Comparison of ENCODE assay signal across 8 cellular contexts in genomic region chr4:2689825-2690700, GRCh38.
DNase-seq lines count a peak whose midpoint lies in the region; ATAC-seq and TF ChIP-seq lines count a peak whose summit lies in the region.

No MANE protein-coding gene starts in this region.

- H3K36me3 Mint-ChIP-seq in activated naive CD8-positive, alpha-beta T cell treated with anti-CD3 and anti-CD28 coated beads, Interleukin-2, amount 10 ng/mL, durations not matched to agents 7 days and 5 days, result peaks cover 36% of the 10 kb centered on the region
- peaks cover 58% of the 10 kb centered on the region for H3K36me3 Mint-ChIP-seq in stimulated activated memory B cell treated with anti-CD40 and anti-IgM and Interleukin-4, amounts not matched to agents 10 μg/mL and 1 μg/mL and 100 μg/mL, for 72 hours
- H3K36me3 Mint-ChIP-seq in Calu3 (ENCODE audit: insufficient read depth, unreplicated experiment), result peaks cover 10% of the 10 kb centered on the region

- DNase-seq in activated CD4-positive, alpha-beta T cell treated with anti-CD3 and anti-CD28 coated beads for 48 hours, result peak; percentile 51
- DNase-seq in activated CD4-positive, alpha-beta T cell treated with anti-CD3 and anti-CD28 coated beads for 1 hour, result no peak
- peak; percentile 37 for DNase-seq in activated naive CD8-positive, alpha-beta T cell treated with anti-CD3 and anti-CD28 coated beads, Interleukin-2, amount 10 ng/mL, durations not matched to agents 7 days and 5 days
- no peak for DNase-seq in Calu3
- no peak for DNase-seq in NCI-H510A treated with DMSO at 0.1 percent for 48 hours (lab: John Stamatoyannopoulos, UW)
- no peak for DNase-seq in C1 segment of cervical spinal cord (lab: John Stamatoyannopoulos, UW)

- CTCF ChIA-PET in Calu3 (lab: Charles Lee), result no interaction called here

- H3K4me3 Mint-ChIP-seq in activated naive CD8-positive, alpha-beta T cell treated with anti-CD3 and anti-CD28 coated beads, Interleukin-2, amount 10 ng/mL, durations not matched to agents 7 days and 5 days, result no peak overlapping the region
- H3K4me3 Mint-ChIP-seq in stimulated activated memory B cell treated with anti-CD40 and anti-IgM and Interleukin-4, amounts not matched to agents 10 μg/mL and 1 μg/mL and 100 μg/mL, for 72 hours, result peak overlapping the region; percentile 71
- no peak overlapping the region for H3K4me3 Mint-ChIP-seq in Calu3 (ENCODE audit: low read depth, unreplicated experiment)

- no peaks in the 10 kb centered on the region for H3K9me3 Mint-ChIP-seq in activated naive CD8-positive, alpha-beta T cell treated with anti-CD3 and anti-CD28 coated beads, Interleukin-2, amount 10 ng/mL, durations not matched to agents 7 days and 5 days
- H3K9me3 Mint-ChIP-seq in stimulated activated memory B cell treated with anti-CD40 and anti-IgM and Interleukin-4, amounts not matched to agents 10 μg/mL and 1 μg/mL and 100 μg/mL, for 72 hours, result peaks cover 5% of the 10 kb centered on the region
- no peaks in the 10 kb centered on the region for H3K9me3 Mint-ChIP-seq in Calu3 (ENCODE audit: low read depth, unreplicated experiment)

- H3K27ac Mint-ChIP-seq in activated naive CD8-positive, alpha-beta T cell treated with anti-CD3 and anti-CD28 coated beads, Interleukin-2, amount 10 ng/mL, durations not matched to agents 7 days and 5 days, result no peak overlapping the region
- peak overlapping the region; percentile 93 for H3K27ac Mint-ChIP-seq in stimulated activated memory B cell treated with anti-CD40 and anti-IgM and Interleukin-4, amounts not matched to agents 10 μg/mL and 1 μg/mL and 100 μg/mL, for 72 hours
- H3K27ac Mint-ChIP-seq in Calu3 (ENCODE audit: unreplicated experiment), result no peak overlapping the region

- TF ChIP-seq CTCF in Calu3 (IDR thresholded peaks at IDR 0.05; ENCODE audit: unreplicated experiment), result no peak

- intact Hi-C loops in Calu3 (cut with micrococcal nuclease; ENCODE audit: unreplicated experiment), result no loop called here

- peaks cover 8% of the 10 kb centered on the region for H3K4me1 Mint-ChIP-seq in activated naive CD8-positive, alpha-beta T cell treated with anti-CD3 and anti-CD28 coated beads, Interleukin-2, amount 10 ng/mL, durations not matched to agents 7 days and 5 days
- peaks cover 60% of the 10 kb centered on the region for H3K4me1 Mint-ChIP-seq in stimulated activated memory B cell treated with anti-CD40 and anti-IgM and Interleukin-4, amounts not matched to agents 10 μg/mL and 1 μg/mL and 100 μg/mL, for 72 hours
- H3K4me1 Mint-ChIP-seq in Calu3 (ENCODE audit: low read depth, unreplicated experiment), result no peaks in the 10 kb centered on the region

- no TSS peak for BruUV-seq in Calu3 (replicated peaks; lab: Mats Ljungman, UMichigan)

- no peaks in the 10 kb centered on the region for H3K27me3 Mint-ChIP-seq in activated naive CD8-positive, alpha-beta T cell treated with anti-CD3 and anti-CD28 coated beads, Interleukin-2, amount 10 ng/mL, durations not matched to agents 7 days and 5 days
- no peaks in the 10 kb centered on the region for H3K27me3 Mint-ChIP-seq in stimulated activated memory B cell treated with anti-CD40 and anti-IgM and Interleukin-4, amounts not matched to agents 10 μg/mL and 1 μg/mL and 100 μg/mL, for 72 hours
- no peaks in the 10 kb centered on the region for H3K27me3 Mint-ChIP-seq in Calu3 (ENCODE audit: unreplicated experiment)

- POLR2A ChIA-PET in activated naive CD8-positive, alpha-beta T cell treated with anti-CD3 and anti-CD28 coated beads, Interleukin-2, amount 10 ng/mL, durations not matched to agents 7 days and 5 days (lab: Charles Lee), result no interaction called here

- peak; percentile 71 for ATAC-seq in HG03460 (IDR thresholded peaks at IDR 0.05; ENCODE audit: unreplicated experiment)
- peak; percentile 59 for ATAC-seq in activated naive CD8-positive, alpha-beta T cell treated with anti-CD3 and anti-CD28 coated beads, Interleukin-2, amount 10 ng/mL, durations not matched to agents 7 days and 5 days (ENCODE audit: low read depth)
- peak; percentile 95 for ATAC-seq in stimulated activated memory B cell treated with anti-CD40 and anti-IgM and Interleukin-4, amounts not matched to agents 10 μg/mL and 1 μg/mL and 100 μg/mL, for 72 hours

Comparison
In these comparisons a context has a peak if more than half of its experiments do, and no peak if none do; other contexts are left out.
1. DNase-seq: peak in activated CD4-positive, alpha-beta T cell treated with anti-CD3 and anti-CD28 coated beads for 48 hours (single experiment) and activated naive CD8-positive, alpha-beta T cell treated with anti-CD3 and anti-CD28 coated beads, Interleukin-2, amount 10 ng/mL, durations not matched to agents 7 days and 5 days (single experiment); none in activated CD4-positive, alpha-beta T cell treated with anti-CD3 and anti-CD28 coated beads for 1 hour (single experiment), Calu3 (single experiment), NCI-H510A treated with DMSO at 0.1 percent for 48 hours (single experiment) and C1 segment of cervical spinal cord (0 of 14).
2. Peak in every context shown above with its lines, with median percentiles within 50 percentile points of each other: ATAC-seq.